ENCODE assay signal across 7 cellular contexts in genomic region chr7:112080974-112081373, GRCh38.
DNase-seq lines count a peak whose midpoint lies in the region; ATAC-seq and TF ChIP-seq lines count a peak whose summit lies in the region.

No MANE protein-coding gene starts in this region.

- H3K4me1 Mint-ChIP-seq in IgD-negative memory B cell (peaks cover 28 to 40% (median 30%) of the 10 kb centered on the region in 3 donors), endothelial cell (ENCODE audit: unreplicated experiment) (peaks cover 60% of the 10 kb centered on the region), progenitor cell of endocrine pancreas (ENCODE audit: low read depth) (peaks cover 7% of the 10 kb centered on the region)
- H3K4me1 Mint-ChIP-seq in activated naive CD4-positive, alpha-beta T cell treated with anti-CD3 and anti-CD28 coated beads, Interleukin-2, amount 10 ng/mL, durations not matched to agents 7 days and 5 days: peaks cover 10% of the 10 kb centered on the region
- H3K4me1 Mint-ChIP-seq in CD8-positive, alpha-beta T cell (ENCODE audit: low read depth): peaks cover 9% of the 10 kb centered on the region

- peak overlapping the region; percentile 10 to 84 (median 47) for H3K4me3 Mint-ChIP-seq in IgD-negative memory B cell
- peak overlapping the region; percentile 49 for H3K4me3 Mint-ChIP-seq in endothelial cell (ENCODE audit: unreplicated experiment)
- H3K4me3 Mint-ChIP-seq in activated naive CD4-positive, alpha-beta T cell treated with anti-CD3 and anti-CD28 coated beads, Interleukin-2, amount 10 ng/mL, durations not matched to agents 7 days and 5 days: no peak overlapping the region
- no peak overlapping the region for H3K4me3 Mint-ChIP-seq in progenitor cell of endocrine pancreas (ENCODE audit: low read depth)
- H3K4me3 Mint-ChIP-seq in CD8-positive, alpha-beta T cell: no peak overlapping the region

- peak overlapping the region in 2 of 3 donors; percentile 64 to 73 for H3K27ac Mint-ChIP-seq in IgD-negative memory B cell
- peak overlapping the region; percentile 98 for H3K27ac Mint-ChIP-seq in endothelial cell (ENCODE audit: unreplicated experiment)
- H3K27ac Mint-ChIP-seq in activated naive CD4-positive, alpha-beta T cell treated with anti-CD3 and anti-CD28 coated beads, Interleukin-2, amount 10 ng/mL, durations not matched to agents 7 days and 5 days: no peak overlapping the region
- H3K27ac Mint-ChIP-seq in progenitor cell of endocrine pancreas: no peak overlapping the region
- no peak overlapping the region for H3K27ac Mint-ChIP-seq in CD8-positive, alpha-beta T cell

- peak; percentile 39 for ATAC-seq in GM19467 (IDR thresholded peaks at IDR 0.05; ENCODE audit: unreplicated experiment)
- ATAC-seq in CD8-positive, alpha-beta T cell: no peak

- H3K4me3 ChIP-seq in CD8-positive, alpha-beta T cell (ENCODE audit: low read depth, low read length): no peak overlapping the region

- TF ChIP-seq CTCF in endothelial cell (IDR thresholded peaks at IDR 0.05; ENCODE audit: unreplicated experiment) (no peak), progenitor cell of endocrine pancreas (IDR thresholded peaks at IDR 0.05; ENCODE audit: unreplicated experiment) (no peak)
- TF ChIP-seq CTCF in CD8-positive, alpha-beta T cell (IDR thresholded peaks at IDR 0.05): no peak

- H3K27me3 ChIP-seq in CD8-positive, alpha-beta T cell (ENCODE audit: insufficient read depth, low read length): peaks cover 3% of the 10 kb centered on the region

- intact Hi-C loops in CD8-positive, alpha-beta T cell (cut with DNase I, micrococcal nuclease): no loop called here

- H3K36me3 Mint-ChIP-seq in IgD-negative memory B cell (no peaks in the 10 kb centered on the region), endothelial cell (ENCODE audit: low read depth, unreplicated experiment) (peaks cover 7% of the 10 kb centered on the region), progenitor cell of endocrine pancreas (ENCODE audit: insufficient read depth) (no peaks in the 10 kb centered on the region)
- no peaks in the 10 kb centered on the region for H3K36me3 Mint-ChIP-seq in activated naive CD4-positive, alpha-beta T cell treated with anti-CD3 and anti-CD28 coated beads, Interleukin-2, amount 10 ng/mL, durations not matched to agents 7 days and 5 days
- H3K36me3 Mint-ChIP-seq in CD8-positive, alpha-beta T cell: no peaks in the 10 kb centered on the region

- no peaks in the 10 kb centered on the region for H3K9me3 ChIP-seq in CD8-positive, alpha-beta T cell (ENCODE audit: low read length)

- CTCF ChIA-PET in activated naive CD4-positive, alpha-beta T cell treated with anti-CD3 and anti-CD28 coated beads, Interleukin-2, amount 10 ng/mL, durations not matched to agents 7 days and 5 days (lab: Charles Lee): no interaction called here
- CTCF ChIA-PET in CD8-positive, alpha-beta T cell (lab: Charles Lee): no interaction called here

- POLR2A ChIA-PET in CD8-positive, alpha-beta T cell (lab: Charles Lee): no interaction called here

- H3K36me3 ChIP-seq in CD8-positive, alpha-beta T cell (ENCODE audit: insufficient read depth, low read length): no peaks in the 10 kb centered on the region

- H3K4me1 ChIP-seq in CD8-positive, alpha-beta T cell (ENCODE audit: insufficient read depth, low read length): no peaks in the 10 kb centered on the region

- DNase-seq in endothelial cell (ENCODE audit: low spot score) (peak; percentile 19), renal cortical epithelial cell (ENCODE audit: low read depth) (peak; percentile 89), progenitor cell of endocrine pancreas (ENCODE audit: low spot score, unreplicated experiment) (no peak)
- DNase-seq in activated naive CD4-positive, alpha-beta T cell treated with anti-CD3 and anti-CD28 coated beads, Interleukin-2, amount 10 ng/mL, durations not matched to agents 7 days and 5 days: no peak
- DNase-seq in CD8-positive, alpha-beta T cell: no peak

- H3K27me3 Mint-ChIP-seq in IgD-negative memory B cell (peaks cover 1% of the 10 kb centered on the region), endothelial cell (ENCODE audit: unreplicated experiment) (peaks cover 6% of the 10 kb centered on the region), progenitor cell of endocrine pancreas (no peaks in the 10 kb centered on the region)
- H3K27me3 Mint-ChIP-seq in activated naive CD4-positive, alpha-beta T cell treated with anti-CD3 and anti-CD28 coated beads, Interleukin-2, amount 10 ng/mL, durations not matched to agents 7 days and 5 days: peaks cover 6% of the 10 kb centered on the region
- peaks cover 4% of the 10 kb centered on the region for H3K27me3 Mint-ChIP-seq in CD8-positive, alpha-beta T cell (ENCODE audit: low read depth)

- H3K27ac ChIP-seq in CD8-positive, alpha-beta T cell (ENCODE audit: low read depth, low read length): no peak overlapping the region

- H3K9me3 Mint-ChIP-seq in IgD-negative memory B cell (peaks cover 0 to 1% (median 0%) of the 10 kb centered on the region in 3 donors), endothelial cell (ENCODE audit: unreplicated experiment) (no peaks in the 10 kb centered on the region), progenitor cell of endocrine pancreas (ENCODE audit: low read depth) (no peaks in the 10 kb centered on the region)
- no peaks in the 10 kb centered on the region for H3K9me3 Mint-ChIP-seq in activated naive CD4-positive, alpha-beta T cell treated with anti-CD3 and anti-CD28 coated beads, Interleukin-2, amount 10 ng/mL, durations not matched to agents 7 days and 5 days
- H3K9me3 Mint-ChIP-seq in CD8-positive, alpha-beta T cell: no peaks in the 10 kb centered on the region

Comparison
In these comparisons a context has a peak if more than half of its experiments do, and no peak if none do; other contexts are left out.
1. H3K27ac Mint-ChIP-seq: peak in IgD-negative memory B cell (2 of 3) and endothelial cell (single experiment); none in activated naive CD4-positive, alpha-beta T cell treated with anti-CD3 and anti-CD28 coated beads, Interleukin-2, amount 10 ng/mL, durations not matched to agents 7 days and 5 days (single experiment), progenitor cell of endocrine pancreas (single experiment) and CD8-positive, alpha-beta T cell (single experiment).
2. H3K4me3 Mint-ChIP-seq: peak in IgD-negative memory B cell (4 of 4) and endothelial cell (single experiment); none in activated naive CD4-positive, alpha-beta T cell treated with anti-CD3 and anti-CD28 coated beads, Interleukin-2, amount 10 ng/mL, durations not matched to agents 7 days and 5 days (single experiment), progenitor cell of endocrine pancreas (single experiment) and CD8-positive, alpha-beta T cell (single experiment).
3. DNase-seq: peak in endothelial cell (single experiment) and renal cortical epithelial cell (single experiment); none in activated naive CD4-positive, alpha-beta T cell treated with anti-CD3 and anti-CD28 coated beads, Interleukin-2, amount 10 ng/mL, durations not matched to agents 7 days and 5 days (single experiment), progenitor cell of endocrine pancreas (single experiment) and CD8-positive, alpha-beta T cell (0 of 7).